Comparison of ENCODE assay signal across 11 cellular contexts in genomic region chr2:158214431-158214830, GRCh38.
DNase-seq lines count a peak whose midpoint lies in the region; ATAC-seq, FAIRE-seq and TF ChIP-seq lines count a peak whose summit lies in the region.
"Had no signal": no experiment of that assay in that cellular context is flagged by ENCODE, and none has a peak within 500 bp of the region (broad histone marks: within the 10 kb centered on the region; RNA-seq: fewer than 3 reads in every experiment).

No MANE protein-coding gene starts in this region.

- dilution Hi-C loops in keratinocyte (cut with MboI; ENCODE audit: extremely low pct_ligation_motif_present, low sequenced_read_pairs): no loop called here

- H3K9ac ChIP-seq in keratinocyte (ENCODE audit: control insufficient read depth, extremely low read depth, insufficient read depth, low read length): no peak overlapping the region

- no peak overlapping the region for H2AFZ ChIP-seq in keratinocyte (ENCODE audit: control insufficient read depth, low read length)

- peak; percentile 97 for ATAC-seq in HG03095 (IDR thresholded peaks at IDR 0.05; ENCODE audit: unreplicated experiment)
- ATAC-seq in omental fat pad (ENCODE audit: low FRiP score): no peak

- no peak overlapping the region for H3K27ac ChIP-seq in keratinocyte (ENCODE audit: control insufficient read depth, insufficient read depth, low read length)
- H3K27ac ChIP-seq: SJSA1, thoracic aorta had no signal

- no peaks in the 10 kb centered on the region for H3K9me3 ChIP-seq in keratinocyte (ENCODE audit: control insufficient read depth, low read depth, low read length)
- H3K9me3 ChIP-seq: SJSA1, thoracic aorta had no signal

- FAIRE-seq in keratinocyte (lab: Jason Lieb, UNC): peak; percentile 34
- FAIRE-seq: A204.1 had no signal

- no peaks in the 10 kb centered on the region for H4K20me1 ChIP-seq in keratinocyte (ENCODE audit: control insufficient read depth, extremely low read depth, insufficient read depth, low read length)

- H3K9me1 ChIP-seq in keratinocyte (ENCODE audit: control insufficient read depth, extremely low read depth, insufficient read depth, low read length): no peaks in the 10 kb centered on the region

- H3K79me2 ChIP-seq in keratinocyte (ENCODE audit: control insufficient read depth, insufficient read depth, low read length): no peaks in the 10 kb centered on the region

- H3K27me3 ChIP-seq in keratinocyte (ENCODE audit: control insufficient read depth, extremely low read depth, insufficient read depth, low read length): no peaks in the 10 kb centered on the region
- H3K27me3 ChIP-seq: SJSA1 had no signal

- no peaks in the 10 kb centered on the region for H3K4me1 ChIP-seq in keratinocyte (ENCODE audit: control insufficient read depth, extremely low read depth, insufficient read depth, low read length)

- H3K4me3 ChIP-seq in keratinocyte (ENCODE audit: control insufficient read depth in 2 of 3, extremely low read depth in 1 of 3, insufficient read depth in 2 of 3, low read depth in 1 of 3, low read length in 3 of 3): no peak overlapping the region
- H3K4me3 ChIP-seq: SJSA1, thoracic aorta had no signal

- DNase-seq in NCI-H2196 (lab: John Stamatoyannopoulos, UW; ENCODE audit: unreplicated experiment): peak; percentile 25
- DNase-seq in NCI-H2196 treated with DMSO at 0.1 percent for 48 hours (lab: John Stamatoyannopoulos, UW; ENCODE audit: unreplicated experiment): no peak
- peak; percentile 95 for DNase-seq in NOMO-1 treated with DMSO at 0.1 percent for 48 hours (lab: John Stamatoyannopoulos, UW; ENCODE audit: unreplicated experiment)
- no peak for DNase-seq in keratinocyte (ENCODE audit: low read depth, low spot score)
- no peak for DNase-seq in midbrain (lab: John Stamatoyannopoulos, UW)
- no peak for DNase-seq in GM19240 (ENCODE audit: insufficient read length, low spot score)
- no peak for DNase-seq in omental fat pad (ENCODE audit: low spot score)

- H3K4me2 ChIP-seq in keratinocyte (ENCODE audit: control insufficient read depth, extremely low read depth, insufficient read depth, low read depth, low read length): no peak overlapping the region

- no peak for TF ChIP-seq CTCF in keratinocyte (optimal IDR thresholded peaks at IDR 0.05 in 1 of 3, IDR thresholded peaks at IDR 0.05 in 1 of 3, conservative IDR thresholded peaks at IDR 0.05 in 1 of 3; ENCODE audit: extremely low read depth in 1 of 3, insufficient read depth in 2 of 3, low read length in 3 of 3)
- TF ChIP-seq CTCF in omental fat pad (IDR thresholded peaks at IDR 0.05): no peak

- no peaks in the 10 kb centered on the region for H3K36me3 ChIP-seq in keratinocyte (ENCODE audit: control insufficient read depth in 2 of 2, extremely low read depth in 1 of 2, insufficient read depth in 2 of 2, low read length in 2 of 2)
- H3K36me3 ChIP-seq: SJSA1, thoracic aorta had no signal

Comparison
In these comparisons a context has a peak if more than half of its experiments do, and no peak if none do; other contexts are left out.
1. DNase-seq: peak in NCI-H2196 (single experiment) and NOMO-1 treated with DMSO at 0.1 percent for 48 hours (single experiment); none in NCI-H2196 treated with DMSO at 0.1 percent for 48 hours (single experiment), keratinocyte (single experiment), midbrain (single experiment), GM19240 (single experiment) and omental fat pad (single experiment).